ENCODE assay signal across 22 cellular contexts in genomic region chr7:151728746-151729145, GRCh38.
DNase-seq lines count a peak whose midpoint lies in the region; ATAC-seq and TF ChIP-seq lines count a peak whose summit lies in the region.
"Had no signal": no experiment of that assay in that cellular context is flagged by ENCODE, and none has a peak within 500 bp of the region (broad histone marks: within the 10 kb centered on the region; RNA-seq: fewer than 3 reads in every experiment).

No MANE protein-coding gene starts in this region.

- H3K4me3 Mint-ChIP-seq in nephron progenitor cell: peak overlapping the region; percentile 17
- H3K4me3 Mint-ChIP-seq: activated CD8-positive, alpha-beta memory T cell treated with anti-CD3 and anti-CD28 coated beads, Interleukin-2, amount 10 ng/mL, durations not matched to agents 7 days and 5 days; CD8-positive, alpha-beta T cell; immature natural killer cell had no signal

- H3K4me3 ChIP-seq in cardiac muscle cell (no peak overlapping the region), breast epithelium (no peak overlapping the region)
- H3K4me3 ChIP-seq: ascending aorta, lower lobe of right lung, skin epidermis had no signal

- no peak for TF ChIP-seq POLR2A in breast epithelium (IDR thresholded peaks at IDR 0.05)

- H3K27me3 ChIP-seq in cardiac muscle cell (no peaks in the 10 kb centered on the region), breast epithelium (no peaks in the 10 kb centered on the region)
- H3K27me3 ChIP-seq: ascending aorta had no signal

- intact Hi-C loops in cardiac septum (cut with DNase I): no loop called here
- intact Hi-C loops in breast epithelium (cut with DNase I; ENCODE audit: low total_unique reads): loop anchor here (10.0 kb wide), 1 partner anchor 154 kb away; no protein-coding TSS in a partner anchor

- no peaks in the 10 kb centered on the region for H3K9me3 Mint-ChIP-seq in nephron progenitor cell
- H3K9me3 Mint-ChIP-seq: CD8-positive, alpha-beta T cell; immature natural killer cell had no signal

- ATAC-seq in HG03354 (IDR thresholded peaks at IDR 0.05; ENCODE audit: poor library complexity, severe bottlenecking, unreplicated experiment): no peak
- ATAC-seq: CD8-positive, alpha-beta T cell; lower lobe of right lung had no signal

- no peak overlapping the region for H3K27ac Mint-ChIP-seq in nephron progenitor cell
- H3K27ac Mint-ChIP-seq: CD8-positive, alpha-beta T cell had no signal

- H3K4me1 ChIP-seq in cardiac muscle cell (ENCODE audit: low read depth) (peaks cover 50% of the 10 kb centered on the region), breast epithelium (peaks cover 0 to 8% of the 10 kb centered on the region in 2 donors)

- no peak for TF ChIP-seq CTCF in cardiac muscle cell (IDR thresholded peaks at IDR 0.05; ENCODE audit: low read depth, low read length)
- TF ChIP-seq CTCF in breast epithelium (IDR thresholded peaks at IDR 0.05): no peak
- TF ChIP-seq CTCF in nephron progenitor cell (IDR thresholded peaks at IDR 0.05): no peak

- H3K9me3 ChIP-seq in cardiac muscle cell (ENCODE audit: low read depth) (no peaks in the 10 kb centered on the region), breast epithelium (no peaks in the 10 kb centered on the region)
- H3K9me3 ChIP-seq: ascending aorta, lower lobe of right lung had no signal

- peaks cover 66% of the 10 kb centered on the region for H3K4me1 Mint-ChIP-seq in nephron progenitor cell
- H3K4me1 Mint-ChIP-seq: immature natural killer cell had no signal

- H3K36me3 Mint-ChIP-seq in nephron progenitor cell (ENCODE audit: low read depth): no peaks in the 10 kb centered on the region
- H3K36me3 Mint-ChIP-seq: activated CD8-positive, alpha-beta memory T cell treated with anti-CD3 and anti-CD28 coated beads, Interleukin-2, amount 10 ng/mL, durations not matched to agents 7 days and 5 days; immature natural killer cell had no signal

- H3K27ac ChIP-seq in cardiac muscle cell (peak overlapping the region; percentile 69), breast epithelium (peak overlapping the region; percentile 74 to 84)
- H3K27ac ChIP-seq: KMS-11, lower lobe of right lung had no signal

- DNase-seq in cardiac muscle cell (ENCODE audit: low read depth in 1 of 2, low spot score in 1 of 2) (no peak), cardiac septum (ENCODE audit: low spot score) (no peak), breast epithelium (ENCODE audit: low spot score in 2 of 2) (no peak), nephron progenitor cell (no peak), cerebellar nuclear complex (lab: John Stamatoyannopoulos, UW) (no peak), HuH-7.5 (ENCODE audit: low spot score) (no peak), HUDEP-2 (lab: John Stamatoyannopoulos, UW; ENCODE audit: unreplicated experiment in 76 of 76) (no peak)
- DNase-seq: activated CD4-positive, alpha-beta T cell treated with anti-CD3 and anti-CD28 coated beads for 1 hour; activated CD8-positive, alpha-beta memory T cell treated with anti-CD3 and anti-CD28 coated beads, Interleukin-2, amount 10 ng/mL, durations not matched to agents 7 days and 5 days; activated gamma-delta T cell; CD8-positive, alpha-beta T cell; DND-41; immature natural killer cell; lower lobe of right lung; NCI-H2029; NCI-H510A; NK-92 treated with Interleukin-12 subunit alpha and Interleukin-12 subunit beta, amount 100 ng/mL, for 24 hours; stimulated activated CD4-positive, alpha-beta T cell treated with anti-CD3 and anti-CD28 coated beads, Interleukin-2, amount 100 ng/mL, for 48 hours had no signal

- H3K36me3 ChIP-seq in cardiac muscle cell: no peaks in the 10 kb centered on the region
- H3K36me3 ChIP-seq in breast epithelium: no peaks in the 10 kb centered on the region
- H3K36me3 ChIP-seq: ascending aorta, lower lobe of right lung had no signal

- H3K27me3 Mint-ChIP-seq in nephron progenitor cell (ENCODE audit: low read depth, poor library complexity): peaks cover 7% of the 10 kb centered on the region
- H3K27me3 Mint-ChIP-seq: activated CD8-positive, alpha-beta memory T cell treated with anti-CD3 and anti-CD28 coated beads, Interleukin-2, amount 10 ng/mL, durations not matched to agents 7 days and 5 days had no signal
